Comparison of ENCODE assay signal across 8 cellular contexts in the genomic region with DNA sequence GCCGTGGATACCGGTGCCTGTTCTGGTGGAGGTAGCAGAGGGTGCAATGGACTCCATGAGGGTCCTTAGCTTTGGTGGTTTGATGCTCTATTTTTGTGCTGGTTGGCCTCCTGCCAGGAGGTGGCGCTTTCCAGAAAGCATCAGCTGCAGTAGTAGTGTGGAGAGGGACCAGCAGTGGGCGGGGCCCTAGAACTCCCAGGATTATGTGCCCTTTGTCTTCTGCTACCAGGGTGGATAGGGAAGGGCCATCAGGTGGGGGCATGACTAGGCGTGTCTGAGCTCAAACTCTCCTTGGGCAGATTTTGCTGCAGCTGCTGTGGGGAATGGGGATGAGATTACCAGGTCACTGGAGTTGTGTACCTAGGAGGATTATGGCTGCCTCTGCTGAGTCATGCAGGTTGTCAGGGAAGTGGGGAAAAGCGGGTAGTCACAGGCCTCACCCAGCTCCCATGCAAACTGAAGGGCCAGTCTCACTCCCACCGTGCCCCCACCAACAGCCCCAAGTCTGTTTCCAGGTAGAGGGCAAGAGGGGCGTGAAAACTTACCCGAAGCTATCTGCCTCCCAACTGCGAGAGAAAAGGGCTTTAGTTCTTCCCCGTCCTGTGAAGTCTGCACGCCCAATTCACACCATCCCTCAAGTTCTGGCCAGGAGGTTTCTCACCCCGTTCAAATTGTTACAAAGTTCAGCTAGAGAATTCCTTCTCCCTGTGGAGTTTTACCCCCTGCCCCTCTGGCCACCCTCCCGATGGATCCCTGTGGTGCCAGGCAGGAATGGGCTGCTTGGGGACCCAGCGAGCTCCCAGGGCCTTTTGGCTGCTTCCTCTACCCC.
DNase-seq lines count a peak whose midpoint lies in the region; TF ChIP-seq lines count a peak whose summit lies in the region.
"Not testable (repeated sequence)": the region's sequence is repeated elsewhere in the genome, so short reads cannot be mapped to it uniquely, and the experiment has no call there.

No MANE protein-coding gene starts in this region.

- 85% methylated on average over 11 of the region's 15 CpGs for WGBS in mammary epithelial cell (ENCODE audit: low coverage, missing lambda C conversion rate)
- WGBS in esophagus muscularis mucosa = 82% methylated on average over 13 of the region's 15 CpGs

- TF ChIP-seq POLR2A in esophagus muscularis mucosa (IDR thresholded peaks at IDR 0.05; ENCODE audit: low read depth) = not testable (repeated sequence)

- not testable (repeated sequence) for H3K4me1 Mint-ChIP-seq in neural progenitor cell

- H3K4me3 ChIP-seq in mammary epithelial cell (replicated peaks in 1 of 3; ENCODE audit: insufficient read depth in 1 of 3, low read depth in 2 of 3, low read length in 3 of 3); esophagus muscularis mucosa; neural progenitor cell: not testable (repeated sequence)

- H3K4me2 ChIP-seq in mammary epithelial cell (ENCODE audit: insufficient read depth, low read depth, low read length); neural progenitor cell: not testable (repeated sequence)

- peak overlapping the region; percentile 3 for H2AFZ ChIP-seq in mammary epithelial cell (ENCODE audit: low read depth, low read length)
- H2AFZ ChIP-seq in neural progenitor cell (replicated peaks) = not testable (repeated sequence)

- in situ Hi-C loops in SK-MEL-5 (cut with HindIII; ENCODE audit: low pct_unique_long_range_greater_than_20kb, low sequenced_read_pairs); mammary epithelial cell (cut with MboI; ENCODE audit: low sequenced_read_pairs in 2 of 2): not testable (repeated sequence)

- not testable (repeated sequence) for H3K27ac ChIP-seq in 22Rv1; mammary epithelial cell (ENCODE audit: insufficient read depth, low read depth, low read length); esophagus muscularis mucosa (replicated peaks in 1 of 4); neural progenitor cell

- not testable (repeated sequence) for TF ChIP-seq EP300 in esophagus muscularis mucosa (IDR thresholded peaks at IDR 0.05)

- peak; percentile 45 for DNase-seq in ELF-1 (ENCODE audit: low read depth, low spot score)
- peak; percentile 3 for DNase-seq in HT-29 (ENCODE audit: low spot score)
- DNase-seq in NCI-H748 (lab: John Stamatoyannopoulos, UW; ENCODE audit: unreplicated experiment) = peak; percentile 1
- DNase-seq in SK-MEL-5 (ENCODE audit: low read depth, low spot score) = peak; percentile 7
- DNase-seq in mammary epithelial cell; neural progenitor cell (ENCODE audit: low spot score): not testable (repeated sequence)
- DNase-seq in esophagus muscularis mucosa (ENCODE audit: extremely low spot score) = peak; percentile 21

- H3K9me3 Mint-ChIP-seq in neural progenitor cell = not testable (repeated sequence)

- H4K20me1 ChIP-seq in mammary epithelial cell (ENCODE audit: insufficient read depth, low read length); neural progenitor cell (ENCODE audit: low read depth): not testable (repeated sequence)

- not testable (repeated sequence) for H3K9me3 ChIP-seq in mammary epithelial cell (replicated peaks; ENCODE audit: insufficient read depth, low read length); esophagus muscularis mucosa; neural progenitor cell (ENCODE audit: low read depth)

- not testable (repeated sequence) for H3K79me2 ChIP-seq in mammary epithelial cell (ENCODE audit: insufficient read depth, low read length)
- peaks cover 14% of the 10 kb centered on the region for H3K79me2 ChIP-seq in neural progenitor cell (ENCODE audit: low read depth)

- TF ChIP-seq CTCF in 22Rv1 (IDR thresholded peaks at IDR 0.05) (peak; percentile 29), neural progenitor cell (IDR thresholded peaks at IDR 0.05) (peak; percentile 19)
- not testable (repeated sequence) for TF ChIP-seq CTCF in mammary epithelial cell (conservative IDR thresholded peaks at IDR 0.05 in 1 of 2, IDR thresholded peaks at IDR 0.05 in 1 of 2; ENCODE audit: extremely low read depth in 1 of 2, insufficient read depth in 1 of 2, low read depth in 1 of 2, low read length in 2 of 2); esophagus muscularis mucosa (IDR thresholded peaks at IDR 0.05)

- intact Hi-C loops in mammary epithelial cell (cut with micrococcal nuclease); esophagus muscularis mucosa (cut with DNase I): not testable (repeated sequence)

- not testable (repeated sequence) for H3K4me1 ChIP-seq in mammary epithelial cell (ENCODE audit: insufficient read depth, low read length); esophagus muscularis mucosa; neural progenitor cell

- CTCF ChIA-PET in mammary epithelial cell (lab: Charles Lee; ENCODE audit: low non-redundant PET) = not testable (repeated sequence)

- not testable (repeated sequence) for H3K27ac Mint-ChIP-seq in neural progenitor cell

- not testable (repeated sequence) for H3K36me3 Mint-ChIP-seq in neural progenitor cell

- dilution Hi-C loops in mammary epithelial cell (cut with HindIII; ENCODE audit: low sequenced_read_pairs) = not testable (repeated sequence)

- not testable (repeated sequence) for H3K4me3 Mint-ChIP-seq in neural progenitor cell

- not testable (repeated sequence) for H3K9ac ChIP-seq in mammary epithelial cell (ENCODE audit: insufficient read depth, low read length); neural progenitor cell

- not testable (repeated sequence) for H3K27me3 ChIP-seq in mammary epithelial cell (ENCODE audit: insufficient read depth, low read length); esophagus muscularis mucosa; neural progenitor cell

- not testable (repeated sequence) for H3F3A ChIP-seq in neural progenitor cell (ENCODE audit: low read depth)

- H3K36me3 ChIP-seq in mammary epithelial cell (ENCODE audit: insufficient read depth, low read length); esophagus muscularis mucosa; neural progenitor cell: not testable (repeated sequence)

- not testable (repeated sequence) for BruUV-seq in mammary epithelial cell (replicated peaks; lab: Mats Ljungman, UMichigan)

- not testable (repeated sequence) for H3K27me3 Mint-ChIP-seq in neural progenitor cell (ENCODE audit: insufficient read depth, low read depth)
